21 cellular contexts compared by ENCODE assay signal in the genomic region with DNA sequence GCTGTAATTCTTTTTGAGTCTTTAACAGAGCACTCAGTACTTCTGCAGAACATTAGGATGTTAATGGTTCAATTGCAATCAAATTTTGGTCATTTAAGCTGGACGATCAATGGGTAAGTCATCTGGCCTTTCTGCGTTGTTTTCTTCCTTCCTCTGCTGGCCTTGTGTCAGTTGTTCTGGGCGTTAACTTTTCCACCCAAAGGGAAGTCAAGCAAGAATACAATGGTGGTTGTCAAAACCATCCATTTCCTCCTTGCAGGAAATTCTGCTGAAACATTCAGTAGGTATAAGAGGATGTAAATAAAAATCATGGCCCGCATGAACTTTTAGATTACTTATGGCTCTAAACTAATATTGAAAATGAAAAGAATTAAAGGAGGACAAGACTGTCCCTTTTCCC.
DNase-seq lines count a peak whose midpoint lies in the region; ATAC-seq, FAIRE-seq and TF ChIP-seq lines count a peak whose summit lies in the region.
"Had no signal": no experiment of that assay in that cellular context is flagged by ENCODE, and none has a peak within 500 bp of the region (broad histone marks: within the 10 kb centered on the region; RNA-seq: fewer than 3 reads in every experiment).

No MANE protein-coding gene starts in this region.

- FAIRE-seq in endothelial cell of umbilical vein (lab: Jason Lieb, UNC): no peak
- FAIRE-seq: A549, GM12878, HepG2 had no signal

- H3K9me3 ChIP-seq in heart left ventricle (peaks cover 0 to 7% (median 0%) of the 10 kb centered on the region in 12 donors), liver (ENCODE audit: control insufficient read depth in 4 of 4, low read length in 3 of 4) (no peaks in the 10 kb centered on the region), right lobe of liver (no peaks in the 10 kb centered on the region), endothelial cell of umbilical vein (replicated peaks; ENCODE audit: control insufficient read depth, insufficient read depth, low read length) (no peaks in the 10 kb centered on the region)
- H3K9me3 ChIP-seq: A549 had no signal

- H3K79me2 ChIP-seq in endothelial cell of umbilical vein (ENCODE audit: control insufficient read depth, insufficient read depth, low read length): no peaks in the 10 kb centered on the region

- H3K9me1 ChIP-seq in endothelial cell of umbilical vein (replicated peaks; ENCODE audit: control insufficient read depth, extremely low read depth, insufficient read depth, low read length): no peaks in the 10 kb centered on the region

- H3K36me3 ChIP-seq in heart left ventricle (no peaks in the 10 kb centered on the region), liver (ENCODE audit: control insufficient read depth in 4 of 4, insufficient read depth in 3 of 4, low read depth in 1 of 4, low read length in 3 of 4) (no peaks in the 10 kb centered on the region), right lobe of liver (no peaks in the 10 kb centered on the region), endothelial cell of umbilical vein (ENCODE audit: control insufficient read depth in 2 of 2, extremely low read depth in 1 of 2, insufficient read depth in 2 of 2, low read length in 2 of 2) (no peaks in the 10 kb centered on the region)

- BruUV-seq in endothelial cell of umbilical vein (replicated peaks; lab: Mats Ljungman, UMichigan): no TSS peak

- no peaks in the 10 kb centered on the region for H3K9me3 Mint-ChIP-seq in activated CD4-positive, alpha-beta memory T cell treated with anti-CD3 and anti-CD28 coated beads for 36 hours

- dilution Hi-C loops in endothelial cell of umbilical vein (cut with MboI; ENCODE audit: extremely low pct_ligation_motif_present, low sequenced_read_pairs): no loop called here

- intact Hi-C loops in heart left ventricle (cut with DNase I) (loop anchor here in 2 of 10 donors (5.0 to 10.0 kb wide), 2 partner anchors 57 to 140 kb away; no protein-coding TSS in a partner anchor), Right ventricle myocardium superior (cut with DNase I) (no loop called here), right lobe of liver (cut with DNase I) (no loop called here), endothelial cell of umbilical vein (cut with micrococcal nuclease) (loop anchor here (1.0 to 5.0 kb wide), 2 partner anchors 59 to 63 kb away; no protein-coding TSS in a partner anchor)
- intact Hi-C loops in activated CD4-positive, alpha-beta memory T cell treated with anti-CD3 and anti-CD28 coated beads for 36 hours (cut with micrococcal nuclease): no loop called here

- no peak overlapping the region for H3K27ac Mint-ChIP-seq in activated CD4-positive, alpha-beta memory T cell treated with anti-CD3 and anti-CD28 coated beads for 36 hours
- H3K27ac Mint-ChIP-seq: CD4-positive, alpha-beta memory T cell; HFFc6 had no signal

- POLR2A ChIA-PET in endothelial cell of umbilical vein (lab: Charles Lee): no interaction called here
- POLR2A ChIA-PET in activated CD4-positive, alpha-beta memory T cell treated with anti-CD3 and anti-CD28 coated beads for 36 hours (lab: Charles Lee): no interaction called here

- H3K27ac ChIP-seq in heart left ventricle: peak overlapping the region in 7 of 12 donors; percentile 0 to 67 (median 45)
- H3K27ac ChIP-seq in liver (ENCODE audit: low read depth in 1 of 2, low read length in 2 of 2): no peak overlapping the region
- H3K27ac ChIP-seq in right lobe of liver: no peak overlapping the region
- no peak overlapping the region for H3K27ac ChIP-seq in endothelial cell of umbilical vein (ENCODE audit: insufficient read depth, low read depth, low read length)
- H3K27ac ChIP-seq: 22Rv1, A549 had no signal

- 58 to 62% (median 59%) methylated on average over 4 of the region's 4 CpGs for whole genome bisulfite sequencing in heart left ventricle, 4 donors
- WGBS in liver: 61% methylated on average over 4 of the region's 4 CpGs
- WGBS in right lobe of liver (ENCODE audit: insufficient coverage, low coverage, low lambda C conversion rate, missing lambda C conversion rate): 37% methylated on average over 4 of the region's 4 CpGs

- H2AFZ ChIP-seq in endothelial cell of umbilical vein (ENCODE audit: low read depth, low read length): peak overlapping the region; percentile 86

- H3K9ac ChIP-seq in liver (ENCODE audit: low read depth in 1 of 2, low read length in 2 of 2) (no peak overlapping the region), endothelial cell of umbilical vein (replicated peaks; ENCODE audit: extremely low read depth, insufficient read depth, low read length) (no peak overlapping the region)

- H3K27me3 ChIP-seq in heart left ventricle (no peaks in the 10 kb centered on the region), liver (ENCODE audit: control insufficient read depth in 4 of 4, insufficient read depth in 4 of 4, low read length in 3 of 4) (no peaks in the 10 kb centered on the region), right lobe of liver (no peaks in the 10 kb centered on the region), endothelial cell of umbilical vein (ENCODE audit: control insufficient read depth in 2 of 2, insufficient read depth in 2 of 2, low read length in 2 of 2) (no peaks in the 10 kb centered on the region)

- H3K4me2 ChIP-seq in endothelial cell of umbilical vein (ENCODE audit: insufficient read depth, low read length): peak overlapping the region; percentile 55
- H3K4me2 ChIP-seq: A549 had no signal

- no peaks in the 10 kb centered on the region for H3K27me3 Mint-ChIP-seq in activated CD4-positive, alpha-beta memory T cell treated with anti-CD3 and anti-CD28 coated beads for 36 hours

- DNase-seq in heart left ventricle (peak in 2 of 5 donors; percentile 12 to 20), Right ventricle myocardium superior (no peak), right lobe of liver (no peak), endothelial cell of umbilical vein (ENCODE audit: low read depth, low spot score) (peak; percentile 59), pulmonary artery endothelial cell (ENCODE audit: low read depth, low spot score) (peak; percentile 4)
- no peak for DNase-seq in activated CD4-positive, alpha-beta memory T cell treated with anti-CD3 and anti-CD28 coated beads for 36 hours
- DNase-seq in activated CD4-positive, CD25-positive, alpha-beta regulatory T cell treated with anti-CD3 and anti-CD28 coated beads, Interleukin-2, amount 50 U/mL, for 72 hours: no peak
- DNase-seq: AML-193; CD4-positive, alpha-beta memory T cell; DMS153; DMS79 treated with DMSO at 0.1 percent for 48 hours; GOT3; H7; HFFc6 had no signal

- H3K4me1 Mint-ChIP-seq in activated CD4-positive, alpha-beta memory T cell treated with anti-CD3 and anti-CD28 coated beads for 36 hours (ENCODE audit: low read depth): no peaks in the 10 kb centered on the region
- H3K4me1 Mint-ChIP-seq: CD4-positive, alpha-beta memory T cell had no signal

- H3K36me3 Mint-ChIP-seq in activated CD4-positive, alpha-beta memory T cell treated with anti-CD3 and anti-CD28 coated beads for 36 hours: no peaks in the 10 kb centered on the region
- H3K36me3 Mint-ChIP-seq: CD14-positive monocyte; CD4-positive, alpha-beta memory T cell had no signal

- H3K4me3 Mint-ChIP-seq in activated CD4-positive, alpha-beta memory T cell treated with anti-CD3 and anti-CD28 coated beads for 36 hours: no peak overlapping the region
- H3K4me3 Mint-ChIP-seq: CD14-positive monocyte; CD4-positive, alpha-beta memory T cell; HFFc6 had no signal

- H4K20me1 ChIP-seq in endothelial cell of umbilical vein (replicated peaks; ENCODE audit: control insufficient read depth, extremely low read depth, insufficient read depth, low read length): no peaks in the 10 kb centered on the region

- peak in 3 of 4 donors; percentile 22 to 83 (median 36) for ATAC-seq in heart left ventricle
- ATAC-seq in Right ventricle myocardium superior (ENCODE audit: poor library complexity): no peak
- ATAC-seq in right lobe of liver: no peak
- ATAC-seq: A549, GM12878, HCT116, HepG2 had no signal

- no peak for TF ChIP-seq RAD21 in liver (IDR thresholded peaks at IDR 0.05)

- peaks cover 0 to 15% (median 0%) of the 10 kb centered on the region in 12 donors for H3K4me1 ChIP-seq in heart left ventricle
- no peaks in the 10 kb centered on the region for H3K4me1 ChIP-seq in liver (ENCODE audit: control insufficient read depth in 4 of 4, insufficient read depth in 4 of 4, low read length in 3 of 4)
- H3K4me1 ChIP-seq in right lobe of liver: no peaks in the 10 kb centered on the region
- H3K4me1 ChIP-seq in endothelial cell of umbilical vein (ENCODE audit: control insufficient read depth, extremely low read depth, insufficient read depth, low read length): peaks cover 14% of the 10 kb centered on the region
- H3K4me1 ChIP-seq: A549 had no signal

- H3K4me3 ChIP-seq in heart left ventricle: no peak overlapping the region
- H3K4me3 ChIP-seq in liver (ENCODE audit: low read depth in 1 of 3, low read length in 3 of 3): no peak overlapping the region
- no peak overlapping the region for H3K4me3 ChIP-seq in right lobe of liver
- H3K4me3 ChIP-seq in endothelial cell of umbilical vein (replicated peaks in 1 of 3; ENCODE audit: insufficient read depth in 1 of 3, low read depth in 1 of 3, low read length in 3 of 3): no peak overlapping the region
- H3K4me3 ChIP-seq: A549, GM12878 had no signal

- TF ChIP-seq POLR2A in heart left ventricle (IDR thresholded peaks at IDR 0.05) (no peak), right lobe of liver (IDR thresholded peaks at IDR 0.05) (no peak), endothelial cell of umbilical vein (IDR thresholded peaks at IDR 0.05; ENCODE audit: low read depth, low read length) (no peak)

- TF ChIP-seq CTCF in heart left ventricle (IDR thresholded peaks at IDR 0.05) (no peak), liver (IDR thresholded peaks at IDR 0.05; ENCODE audit: low read depth, low read length, missing input control) (no peak), right lobe of liver (IDR thresholded peaks at IDR 0.05) (no peak), endothelial cell of umbilical vein (IDR thresholded peaks at IDR 0.05; ENCODE audit: extremely low read depth in 1 of 2, insufficient read depth in 1 of 2, low read depth in 1 of 2, low read length in 2 of 2) (no peak)

- CTCF ChIA-PET in endothelial cell of umbilical vein (lab: Charles Lee): no interaction called here
- CTCF ChIA-PET in activated CD4-positive, alpha-beta memory T cell treated with anti-CD3 and anti-CD28 coated beads for 36 hours (lab: Charles Lee): no interaction called here

TF ChIP-seq in liver, 16 proteins besides CTCF, POLR2A, EP300 and RAD21:
- TF ChIP-seq YY1 (IDR thresholded peaks at IDR 0.05): peak; percentile 13
- TF ChIP-seq TAF1 (conservative IDR thresholded peaks at IDR 0.05): no peak
- no peak for TF ChIP-seq HNF4A (conservative IDR thresholded peaks at IDR 0.05)
- no peak for TF ChIP-seq FOXA1 (IDR thresholded peaks at IDR 0.05)

TF ChIP-seq in endothelial cell of umbilical vein, 7 proteins besides CTCF, POLR2A, EP300 and RAD21 (continues in another document):
- TF ChIP-seq, protein P1, sequence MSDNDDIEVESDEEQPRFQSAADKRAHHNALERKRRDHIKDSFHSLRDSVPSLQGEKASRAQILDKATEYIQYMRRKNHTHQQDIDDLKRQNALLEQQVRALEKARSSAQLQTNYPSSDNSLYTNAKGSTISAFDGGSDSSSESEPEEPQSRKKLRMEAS (IDR thresholded peaks at IDR 0.05; ENCODE audit: insufficient read depth, insufficient read length): no peak
- TF ChIP-seq MYC (IDR thresholded peaks at IDR 0.05; ENCODE audit: low read depth, low read length) (no peak), JUN (IDR thresholded peaks at IDR 0.05; ENCODE audit: borderline replicate concordance, insufficient read depth, insufficient read length, low read depth) (no peak)

Comparison
In these comparisons a context has a peak if more than half of its experiments do, and no peak if none do; other contexts are left out.
1. ATAC-seq: peak in heart left ventricle (3 of 4); none in Right ventricle myocardium superior (single experiment) and right lobe of liver (0 of 4).
2. DNase-seq: peak in endothelial cell of umbilical vein (single experiment) and pulmonary artery endothelial cell (single experiment); none in Right ventricle myocardium superior (single experiment), right lobe of liver (0 of 3), activated CD4-positive, alpha-beta memory T cell treated with anti-CD3 and anti-CD28 coated beads for 36 hours (single experiment) and activated CD4-positive, CD25-positive, alpha-beta regulatory T cell treated with anti-CD3 and anti-CD28 coated beads, Interleukin-2, amount 50 U/mL, for 72 hours (single experiment).
3. H3K27ac ChIP-seq: peak in heart left ventricle (7 of 12); none in liver (0 of 2), right lobe of liver (0 of 3) and endothelial cell of umbilical vein (single experiment).